11 cellular contexts compared by ENCODE assay signal in the genomic region with DNA sequence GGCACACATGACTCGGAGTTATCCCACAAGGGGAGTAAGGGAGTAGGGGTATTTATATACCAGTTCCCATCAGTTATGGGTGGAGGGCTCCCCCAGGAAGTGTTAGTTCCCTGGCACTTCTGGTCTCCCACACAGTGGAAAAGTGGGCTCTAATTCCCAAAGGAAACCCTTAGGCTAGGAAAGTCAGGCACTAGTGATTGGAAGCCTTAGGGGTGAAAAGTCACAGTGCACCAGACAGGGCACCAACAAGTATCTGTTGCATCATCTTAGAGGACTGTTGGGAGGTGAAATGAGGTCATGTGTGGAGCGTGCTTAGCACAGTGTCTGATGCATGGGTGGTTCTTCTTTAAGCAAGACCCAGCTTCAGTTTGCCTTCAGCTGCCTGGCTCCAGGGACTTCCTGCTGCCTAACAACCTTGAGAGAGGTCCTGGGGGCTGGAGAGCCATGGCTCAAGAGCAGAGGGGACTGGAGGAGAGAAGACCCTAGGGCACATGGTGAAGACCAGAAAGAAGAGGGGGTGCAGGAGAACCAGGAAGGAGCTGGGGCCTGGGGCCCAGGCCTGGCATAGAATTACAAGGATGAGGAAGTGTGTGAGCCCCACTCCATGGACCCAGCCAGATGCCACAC. TPM values are rescaled to one million over a fixed set of nuclear protein-coding genes. Genes with fewer than 3 reads are reported as not detected.
DNase-seq lines count a peak whose midpoint lies in the region; ATAC-seq, FAIRE-seq and TF ChIP-seq lines count a peak whose summit lies in the region.
"Had no signal": no experiment of that assay in that cellular context is flagged by ENCODE, and none has a peak within 500 bp of the region (broad histone marks: within the 10 kb centered on the region; RNA-seq: fewer than 3 reads in every experiment).

No MANE protein-coding gene starts in this region.

- H2AFZ ChIP-seq in neuronal stem cell (ENCODE audit: low read length) = no peak overlapping the region

- H3K4me3 ChIP-seq in left lung (no peak overlapping the region), neuronal stem cell (ENCODE audit: low read length in 2 of 2) (no peak overlapping the region)
- H3K4me3 ChIP-seq: vagina had no signal

- peaks cover 0 to 4% of the 10 kb centered on the region in 2 donors for H3K27me3 ChIP-seq in left lung
- H3K27me3 ChIP-seq in neuronal stem cell (ENCODE audit: control insufficient read depth in 3 of 3, insufficient read depth in 3 of 3, low read depth in 1 of 3, low read length in 3 of 3) = peaks cover 0 to 2% (median 0%) of the 10 kb centered on the region in 3 experiments
- H3K27me3 ChIP-seq: vagina had no signal

- H2BK5ac ChIP-seq in neuronal stem cell (ENCODE audit: low read length) = no peak overlapping the region

- H2BK120ac ChIP-seq in neuronal stem cell (ENCODE audit: low read depth, low read length) = no peak overlapping the region

- DNase-seq in CD1c-positive myeloid dendritic cell (ENCODE audit: extremely low spot score) (peak; percentile 84), HuH-7.5 (ENCODE audit: low spot score) (peak; percentile 42), UCSD-AML1 (lab: John Stamatoyannopoulos, UW; ENCODE audit: unreplicated experiment) (peak; percentile 42), left lung (no peak), GM12892 (ENCODE audit: insufficient read length) (no peak), T-helper 9 cell (no peak), neuronal stem cell (ENCODE audit: low spot score) (no peak)
- no peak for DNase-seq in stimulated activated CD4-positive, alpha-beta T cell treated with anti-CD3 and anti-CD28 coated beads, Interleukin-2, amount 100 ng/mL, for 48 hours
- DNase-seq: CD8-positive, alpha-beta T cell had no signal

- no peak overlapping the region for H2AK5ac ChIP-seq in neuronal stem cell (ENCODE audit: low read depth, low read length)

- no peak overlapping the region for H3K23ac ChIP-seq in neuronal stem cell (ENCODE audit: low read depth, low read length, poor library complexity)

- no CpG with 5 or more reads among the region's 2 CpGs for WGBS in neuronal stem cell (ENCODE audit: extremely low coverage in 2 of 2, insufficient read length in 2 of 2, insufficient replicate concordance in 1 of 2), 2 donors

- H2BK12ac ChIP-seq in neuronal stem cell (ENCODE audit: low read length) = no peak overlapping the region

- no peak for TF ChIP-seq CTCF in left lung (IDR thresholded peaks at IDR 0.05)

- peak; percentile 75 for ATAC-seq in left lung
- ATAC-seq: CD8-positive, alpha-beta T cell had no signal

- TF ChIP-seq POLR2A in GM12892 (IDR thresholded peaks at IDR 0.05; ENCODE audit: low read depth, low read length) = no peak

- no peak overlapping the region for H2BK15ac ChIP-seq in neuronal stem cell (ENCODE audit: low read length)

- no peak overlapping the region for H3K9ac ChIP-seq in neuronal stem cell (ENCODE audit: low read depth, low read length, poor library complexity)

- intact Hi-C loops in left lung (cut with DNase I) = no loop called here

- H3K4ac ChIP-seq in neuronal stem cell (ENCODE audit: low read length) = no peak overlapping the region

- no peak overlapping the region for H3K27ac ChIP-seq in left lung
- no peak overlapping the region for H3K27ac ChIP-seq in neuronal stem cell (replicated peaks; ENCODE audit: low read length)
- H3K27ac ChIP-seq: vagina had no signal

- H3K36me3 ChIP-seq in left lung = no peaks in the 10 kb centered on the region
- no peaks in the 10 kb centered on the region for H3K36me3 ChIP-seq in neuronal stem cell (replicated peaks in 1 of 2; ENCODE audit: control insufficient read depth in 2 of 2, insufficient read depth in 2 of 2, low read length in 2 of 2)
- H3K36me3 ChIP-seq: vagina had no signal

- H3K79me1 ChIP-seq in neuronal stem cell (ENCODE audit: low read depth, low read length) = no peaks in the 10 kb centered on the region

- no peak overlapping the region for H3K4me2 ChIP-seq in neuronal stem cell (ENCODE audit: insufficient read depth, low read length, poor library complexity, severe bottlenecking)

- FAIRE-seq in GM12892 (lab: Jason Lieb, UNC) = no peak
- FAIRE-seq: astrocyte had no signal

- H3K4me1 ChIP-seq in left lung (peaks cover 19 to 28% of the 10 kb centered on the region in 2 donors), neuronal stem cell (ENCODE audit: control insufficient read depth in 2 of 2, insufficient read depth in 1 of 2, low read depth in 1 of 2, low read length in 2 of 2) (peaks cover 0 to 8% of the 10 kb centered on the region in 2 donors)
- H3K4me1 ChIP-seq: vagina had no signal

- H3K14ac ChIP-seq in neuronal stem cell (ENCODE audit: low read length) = no peak overlapping the region

- no peak overlapping the region for H4K91ac ChIP-seq in neuronal stem cell (ENCODE audit: low read depth, low read length, poor library complexity)

- H3K18ac ChIP-seq in neuronal stem cell (ENCODE audit: low read length) = no peak overlapping the region

- H4K8ac ChIP-seq in neuronal stem cell (ENCODE audit: low read depth, low read length) = no peak overlapping the region

- H3K9me3 ChIP-seq in left lung = no peaks in the 10 kb centered on the region
- H3K9me3 ChIP-seq in neuronal stem cell (replicated peaks in 1 of 2; ENCODE audit: control insufficient read depth in 2 of 2, insufficient read depth in 1 of 2, low read depth in 1 of 2, low read length in 2 of 2) = no peaks in the 10 kb centered on the region
- H3K9me3 ChIP-seq: vagina had no signal

RNA-seq across cellular contexts. Expression of gene FOXP4, which starts 7.5 kb away (rescaled TPM):
- total RNA-seq in left lung = 10 to 100 TPM; 26.9 to 33.7 TPM
- 8.3 TPM for polyA plus RNA-seq in GM12892 (2012; ENCODE audit: missing spikeins)
- polyA plus RNA-seq in neuronal stem cell (2013, experiment 1 of 2) = 43.1 TPM
- polyA plus RNA-seq in neuronal stem cell (2013, experiment 2 of 2) = 44.6 TPM

Comparison
In these comparisons a context has a peak if more than half of its experiments do, and no peak if none do; other contexts are left out.
1. DNase-seq: peak in CD1c-positive myeloid dendritic cell (single experiment), HuH-7.5 (single experiment) and UCSD-AML1 (single experiment); none in left lung (0 of 2), GM12892 (single experiment), stimulated activated CD4-positive, alpha-beta T cell treated with anti-CD3 and anti-CD28 coated beads, Interleukin-2, amount 100 ng/mL, for 48 hours (0 of 2), T-helper 9 cell (single experiment) and neuronal stem cell (single experiment).